ENCODE assay signal across 10 cellular contexts in genomic region chr1:241895013-241895412, GRCh38. TPM values are rescaled to one million over a fixed set of nuclear protein-coding genes. Genes with fewer than 3 reads are reported as not detected.
DNase-seq lines count a peak whose midpoint lies in the region; ATAC-seq lines count a peak whose summit lies in the region.
"Had no signal": no experiment of that assay in that cellular context is flagged by ENCODE, and none has a peak within 500 bp of the region (broad histone marks: within the 10 kb centered on the region; RNA-seq: fewer than 3 reads in every experiment).

No MANE protein-coding gene starts in this region.

- ATAC-seq in GM18868 (IDR thresholded peaks at IDR 0.05; ENCODE audit: unreplicated experiment) (peak; percentile 84), GM21619 (IDR thresholded peaks at IDR 0.05; ENCODE audit: unreplicated experiment) (peak; percentile 78), HG03342 (IDR thresholded peaks at IDR 0.05; ENCODE audit: unreplicated experiment) (peak; percentile 93), HG03045 (IDR thresholded peaks at IDR 0.05; ENCODE audit: unreplicated experiment) (no peak), Right ventricle myocardium inferior (no peak)

- intact Hi-C loops in Right ventricle myocardium inferior (cut with DNase I), result loop anchor here (5.0 kb wide), 1 partner anchor 102 kb away; the partner anchor contains the start of gene MAP1LC3C

- peak; percentile 14 for DNase-seq in SW480 (ENCODE audit: low spot score)
- DNase-seq in stimulated activated naive CD4-positive, alpha-beta T cell treated with Interleukin-2 at 50 U/mL for 16 hours (lab: John Stamatoyannopoulos, UW), result no peak
- no peak for DNase-seq in Right ventricle myocardium inferior (ENCODE audit: missing footprints)
- DNase-seq in T1000 (lab: John Stamatoyannopoulos, UW), result no peak
- DNase-seq: CD4-positive, CD25-positive, alpha-beta regulatory T cell; esophagus squamous epithelium had no signal

RNA-seq across cellular contexts. Expression of gene EXO1, which starts 47.0 kb away (rescaled TPM):
- 0.65 TPM for total RNA-seq in Right ventricle myocardium inferior

Comparison
In these comparisons a context has a peak if more than half of its experiments do, and no peak if none do; other contexts are left out.
1. ATAC-seq: peak in GM18868 (single experiment), GM21619 (single experiment) and HG03342 (single experiment); none in HG03045 (single experiment) and Right ventricle myocardium inferior (single experiment).